28 cellular contexts compared by ENCODE assay signal in the genomic region with DNA sequence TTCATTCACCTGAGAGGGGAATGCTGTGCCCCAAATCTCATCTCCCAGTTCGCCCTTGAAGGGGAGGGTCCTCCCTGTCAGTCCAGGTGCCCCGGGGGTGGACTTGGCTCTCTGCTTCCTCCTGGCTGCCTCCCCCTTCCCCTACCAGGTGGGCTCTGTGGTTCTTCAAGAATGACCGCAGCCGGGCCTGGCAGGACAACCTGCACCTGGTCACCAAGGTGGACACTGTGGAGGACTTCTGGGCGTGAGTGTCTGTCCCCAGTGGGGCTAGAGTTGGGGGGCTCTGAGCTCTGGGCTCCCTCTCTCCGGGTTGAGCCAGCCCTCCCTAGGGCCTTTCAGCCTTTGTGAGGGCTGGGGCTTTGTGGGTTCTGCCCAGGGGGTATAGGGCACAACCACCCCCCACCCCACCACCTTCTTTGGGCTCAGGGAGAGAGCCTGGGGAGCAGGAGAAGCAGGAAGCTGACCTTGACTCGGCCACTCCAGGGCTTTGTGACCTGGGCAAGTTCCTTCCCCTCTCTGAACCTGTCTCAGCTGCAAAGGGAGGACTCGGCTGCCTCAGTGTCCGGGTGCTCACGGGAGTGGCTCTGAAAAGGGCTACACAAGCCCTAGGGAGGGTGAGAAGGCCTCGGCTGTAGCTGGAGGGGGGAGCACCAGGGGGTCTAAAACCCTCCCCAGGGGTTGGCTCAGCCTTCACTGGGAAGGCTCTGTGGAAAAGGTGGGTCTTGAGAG. TPM values are rescaled to one million over a fixed set of nuclear protein-coding genes. Genes with fewer than 3 reads are reported as not detected.
A peak's percentile ranks its signal among the peaks of the same experiment; 100 is the strongest.
DNase-seq lines count a peak whose midpoint lies in the region; ATAC-seq and TF ChIP-seq lines count a peak whose summit lies in the region.
"Had no signal": no experiment of that assay in that cellular context is flagged by ENCODE, and none has a peak within 500 bp of the region (broad histone marks: within the 10 kb centered on the region; RNA-seq: fewer than 3 reads in every experiment).

No MANE protein-coding gene starts in this region.

- peak overlapping the region; percentile 68 for H3K27ac Mint-ChIP-seq in activated naive CD8-positive, alpha-beta T cell treated with anti-CD3 and anti-CD28 coated beads, Interleukin-2, amount 10 ng/mL, durations not matched to agents 7 days and 5 days
- H3K27ac Mint-ChIP-seq in activated naive CD8-positive, alpha-beta T cell treated with anti-CD3 and anti-CD28 coated beads for 36 hours: no peak overlapping the region
- H3K27ac Mint-ChIP-seq in stimulated activated effector memory CD8-positive, alpha-beta T cell treated with anti-CD3 and anti-CD28 coated beads, Interleukin-12 subunit alpha, Interleukin-12 subunit beta, amount 100 ng/mL, for 72 hours: peak overlapping the region; percentile 80
- H3K27ac Mint-ChIP-seq: HFFc6 had no signal

- H3K27ac ChIP-seq in HEK293 (ENCODE audit: extremely low read depth, low read depth, low read length): no peak overlapping the region
- H3K27ac ChIP-seq: C4-2B, HL-60, SJCRH30 had no signal

- peak overlapping the region; percentile 32 for H3K9ac ChIP-seq in iPS-15b (ENCODE audit: low read depth, low read length)

- H3K36me3 ChIP-seq in HEK293 (ENCODE audit: control insufficient read depth in 2 of 2, insufficient read depth in 1 of 2, low read length in 2 of 2) (no peaks in the 10 kb centered on the region), iPS-15b (ENCODE audit: control insufficient read depth, insufficient read depth, low read length) (no peaks in the 10 kb centered on the region)
- H3K36me3 ChIP-seq: SJCRH30 had no signal

- no peak overlapping the region for H3K4me3 Mint-ChIP-seq in activated naive CD8-positive, alpha-beta T cell treated with anti-CD3 and anti-CD28 coated beads, Interleukin-2, amount 10 ng/mL, durations not matched to agents 7 days and 5 days
- H3K4me3 Mint-ChIP-seq in activated naive CD8-positive, alpha-beta T cell treated with anti-CD3 and anti-CD28 coated beads for 36 hours: no peak overlapping the region
- no peak overlapping the region for H3K4me3 Mint-ChIP-seq in stimulated activated effector memory CD8-positive, alpha-beta T cell treated with anti-CD3 and anti-CD28 coated beads, Interleukin-12 subunit alpha, Interleukin-12 subunit beta, amount 100 ng/mL, for 72 hours
- H3K4me3 Mint-ChIP-seq: HFFc6 had no signal

- no peaks in the 10 kb centered on the region for H3K27me3 Mint-ChIP-seq in activated naive CD8-positive, alpha-beta T cell treated with anti-CD3 and anti-CD28 coated beads, Interleukin-2, amount 10 ng/mL, durations not matched to agents 7 days and 5 days
- no peaks in the 10 kb centered on the region for H3K27me3 Mint-ChIP-seq in activated naive CD8-positive, alpha-beta T cell treated with anti-CD3 and anti-CD28 coated beads for 36 hours
- H3K27me3 Mint-ChIP-seq: CD8-positive, alpha-beta memory T cell had no signal

- H3K4me1 Mint-ChIP-seq in activated naive CD8-positive, alpha-beta T cell treated with anti-CD3 and anti-CD28 coated beads, Interleukin-2, amount 10 ng/mL, durations not matched to agents 7 days and 5 days: peaks cover 10% of the 10 kb centered on the region
- peaks cover 15% of the 10 kb centered on the region for H3K4me1 Mint-ChIP-seq in activated naive CD8-positive, alpha-beta T cell treated with anti-CD3 and anti-CD28 coated beads for 36 hours
- H3K4me1 Mint-ChIP-seq in stimulated activated effector memory CD8-positive, alpha-beta T cell treated with anti-CD3 and anti-CD28 coated beads, Interleukin-12 subunit alpha, Interleukin-12 subunit beta, amount 100 ng/mL, for 72 hours: peaks cover 29% of the 10 kb centered on the region

- H3K9me3 Mint-ChIP-seq in activated naive CD8-positive, alpha-beta T cell treated with anti-CD3 and anti-CD28 coated beads, Interleukin-2, amount 10 ng/mL, durations not matched to agents 7 days and 5 days: no peaks in the 10 kb centered on the region
- H3K9me3 Mint-ChIP-seq in activated naive CD8-positive, alpha-beta T cell treated with anti-CD3 and anti-CD28 coated beads for 36 hours: no peaks in the 10 kb centered on the region
- no peaks in the 10 kb centered on the region for H3K9me3 Mint-ChIP-seq in stimulated activated effector memory CD8-positive, alpha-beta T cell treated with anti-CD3 and anti-CD28 coated beads, Interleukin-12 subunit alpha, Interleukin-12 subunit beta, amount 100 ng/mL, for 72 hours
- H3K9me3 Mint-ChIP-seq: CD8-positive, alpha-beta memory T cell; HFFc6 had no signal

- H3K9me3 ChIP-seq in HEK293 (ENCODE audit: control insufficient read depth, insufficient read depth, low read depth, low read length): no peaks in the 10 kb centered on the region
- no peaks in the 10 kb centered on the region for H3K9me3 ChIP-seq in iPS-15b (ENCODE audit: control insufficient read depth, insufficient read depth, low read length)
- H3K9me3 ChIP-seq: SJCRH30 had no signal

- TF ChIP-seq CTCF in HEK293 (tag by site-specific recombination; IDR thresholded peaks at IDR 0.05): no peak

- DNase-seq in activated naive CD8-positive, alpha-beta T cell treated with anti-CD3 and anti-CD28 coated beads, Interleukin-2, amount 10 ng/mL, durations not matched to agents 7 days and 5 days: no peak
- DNase-seq in activated naive CD8-positive, alpha-beta T cell treated with anti-CD3 and anti-CD28 coated beads for 36 hours: no peak
- no peak for DNase-seq in stimulated activated effector memory CD8-positive, alpha-beta T cell treated with anti-CD3 and anti-CD28 coated beads, Interleukin-12 subunit alpha, Interleukin-12 subunit beta, amount 100 ng/mL, for 72 hours (ENCODE audit: low spot score in 2 of 2)
- DNase-seq in cerebellar nuclear complex (lab: John Stamatoyannopoulos, UW) (no peak), SK-N-DZ (ENCODE audit: low spot score) (no peak), medulla oblongata (ENCODE audit: extremely low spot score) (no peak)
- DNase-seq: 8988T; Calu3; CD8-positive, alpha-beta memory T cell; DMS153; GOT3; HFFc6; KG1; NCI-H1092; NCI-H1436; NCI-H1930; NCI-H2227 treated with DMSO at 0.1 percent for 48 hours; NCI-H510A; NCI-H748 treated with DMSO at 0.1 percent for 48 hours; NK-92 treated with Interleukin-12 subunit alpha and Interleukin-12 subunit beta, amount 100 ng/mL, for 24 hours; SJCRH30 had no signal

- H3K36me3 Mint-ChIP-seq in activated naive CD8-positive, alpha-beta T cell treated with anti-CD3 and anti-CD28 coated beads, Interleukin-2, amount 10 ng/mL, durations not matched to agents 7 days and 5 days: no peaks in the 10 kb centered on the region
- H3K36me3 Mint-ChIP-seq in activated naive CD8-positive, alpha-beta T cell treated with anti-CD3 and anti-CD28 coated beads for 36 hours: no peaks in the 10 kb centered on the region
- H3K36me3 Mint-ChIP-seq in stimulated activated effector memory CD8-positive, alpha-beta T cell treated with anti-CD3 and anti-CD28 coated beads, Interleukin-12 subunit alpha, Interleukin-12 subunit beta, amount 100 ng/mL, for 72 hours: peaks cover 4% of the 10 kb centered on the region
- H3K36me3 Mint-ChIP-seq: CD8-positive, alpha-beta memory T cell had no signal

- CTCF ChIA-PET in HEK293 (lab: Yijun Ruan, JAX): interaction anchor here (0.6 kb wide), 1 partner anchor 17 kb away, joined by 3 read pairs; no protein-coding TSS in a partner anchor

- 0 out of 2 replicates have a peak, but pooled peaks cover 2% of the 10 kb centered on the region for H3K4me1 ChIP-seq in HEK293 (ENCODE audit: control insufficient read depth, insufficient read depth, low read length)
- peaks cover 13% of the 10 kb centered on the region for H3K4me1 ChIP-seq in iPS-15b (ENCODE audit: control insufficient read depth, insufficient read depth, low read length)

- H3K4me3 ChIP-seq in HEK293 (ENCODE audit: low read depth, low read length) (no peak overlapping the region), iPS-15b (ENCODE audit: low read depth, low read length) (no peak overlapping the region)
- H3K4me3 ChIP-seq: SJCRH30 had no signal

- POLR2A ChIA-PET in activated naive CD8-positive, alpha-beta T cell treated with anti-CD3 and anti-CD28 coated beads, Interleukin-2, amount 10 ng/mL, durations not matched to agents 7 days and 5 days (lab: Charles Lee): no interaction called here
- POLR2A ChIA-PET in HEK293 (lab: Yijun Ruan, JAX): no interaction called here

- no peak for ATAC-seq in activated naive CD8-positive, alpha-beta T cell treated with anti-CD3 and anti-CD28 coated beads, Interleukin-2, amount 10 ng/mL, durations not matched to agents 7 days and 5 days (ENCODE audit: low read depth)
- ATAC-seq in stimulated activated effector memory CD8-positive, alpha-beta T cell treated with anti-CD3 and anti-CD28 coated beads, Interleukin-12 subunit alpha, Interleukin-12 subunit beta, amount 100 ng/mL, for 72 hours: no peak
- ATAC-seq: Panc1 had no signal

- no peaks in the 10 kb centered on the region for H3K27me3 ChIP-seq in iPS-15b (ENCODE audit: control insufficient read depth, insufficient read depth, low read length)

TF ChIP-seq in HEK293, 187 proteins besides CTCF, POLR2A, EP300 and RAD21 (continues in another document):
- TF ChIP-seq GLIS1 (tag by site-specific recombination; IDR thresholded peaks at IDR 0.05) (peak; percentile 63), ZIC2 (tag by site-specific recombination; IDR thresholded peaks at IDR 0.05) (no peak)

RNA-seq across cellular contexts. Expression of a gene that starts 3.6 kb away (rescaled TPM):
- total RNA-seq in activated naive CD8-positive, alpha-beta T cell treated with anti-CD3 and anti-CD28 coated beads, Interleukin-2, amount 10 ng/mL, durations not matched to agents 7 days and 5 days: 10 to 100 TPM; 39.6 to 40.7 TPM
- 10 to 100 TPM; 25.3 to 28.6 TPM for total RNA-seq in activated naive CD8-positive, alpha-beta T cell treated with anti-CD3 and anti-CD28 coated beads for 36 hours
- polyA plus RNA-seq in SK-N-DZ (2014; cell fraction: cytosol; rRNA removed): 22.4 and 22.7 TPM in 2 replicates
- 43.2 and 45.4 TPM in 2 replicates for polyA plus RNA-seq in SK-N-DZ (2014; cell fraction: nucleus; rRNA removed)

RNA-seq across cellular contexts. Expression of a gene that starts 13.2 kb away (rescaled TPM):
- total RNA-seq in activated naive CD8-positive, alpha-beta T cell treated with anti-CD3 and anti-CD28 coated beads, Interleukin-2, amount 10 ng/mL, durations not matched to agents 7 days and 5 days: not detected
- not detected for total RNA-seq in activated naive CD8-positive, alpha-beta T cell treated with anti-CD3 and anti-CD28 coated beads for 36 hours
- polyA plus RNA-seq in SK-N-DZ (2014; cell fraction: cytosol; rRNA removed): not detected in 2 replicates
- polyA plus RNA-seq in SK-N-DZ (2014; cell fraction: nucleus; rRNA removed): not detected in 2 replicates
- total RNA-seq: Calu3; CD8-positive, alpha-beta memory T cell; G401; HFFc6; HT-29; SJCRH30 had no signal
- polyA plus RNA-seq: CD8-positive, alpha-beta memory T cell had no signal

RNA-seq across cellular contexts. Expression of a gene that starts 13.3 kb away (rescaled TPM):
- total RNA-seq in activated naive CD8-positive, alpha-beta T cell treated with anti-CD3 and anti-CD28 coated beads, Interleukin-2, amount 10 ng/mL, durations not matched to agents 7 days and 5 days: under 1 TPM in 1 of 2 experiments, not detected in 1; 0.28 TPM
- under 1 TPM; 0.46 to 0.80 TPM for total RNA-seq in activated naive CD8-positive, alpha-beta T cell treated with anti-CD3 and anti-CD28 coated beads for 36 hours
- polyA plus RNA-seq in SK-N-DZ (2014; cell fraction: cytosol; rRNA removed): 1.9 and 2.7 TPM in 2 replicates
- 0.81 and 2.3 TPM in 2 replicates for polyA plus RNA-seq in SK-N-DZ (2014; cell fraction: nucleus; rRNA removed)
- total RNA-seq: Calu3; CD8-positive, alpha-beta memory T cell; HFFc6; HT-29; SJCRH30 had no signal
- polyA plus RNA-seq: CD8-positive, alpha-beta memory T cell had no signal

RNA-seq across cellular contexts. Expression of a gene that starts 33.7 kb away (rescaled TPM):
- total RNA-seq in activated naive CD8-positive, alpha-beta T cell treated with anti-CD3 and anti-CD28 coated beads, Interleukin-2, amount 10 ng/mL, durations not matched to agents 7 days and 5 days: 1 to 10 TPM; 1.5 to 1.6 TPM
- total RNA-seq in activated naive CD8-positive, alpha-beta T cell treated with anti-CD3 and anti-CD28 coated beads for 36 hours: 1 to 10 TPM; 1.5 to 1.7 TPM
- polyA plus RNA-seq in SK-N-DZ (2014; cell fraction: cytosol; rRNA removed): 61.6 and 68.7 TPM in 2 replicates
- 25.8 and 29.2 TPM in 2 replicates for polyA plus RNA-seq in SK-N-DZ (2014; cell fraction: nucleus; rRNA removed)
